In genomic region chr2:196354186-196354585, GRCh38 we compare ENCODE assay signal across 25 cellular contexts.
"Had no signal": no experiment of that assay in that cellular context is flagged by ENCODE, and none has a peak within 500 bp of the region (broad histone marks: within the 10 kb centered on the region; RNA-seq: fewer than 3 reads in every experiment).

No MANE protein-coding gene starts in this region.

- DNase-seq: dermis blood vessel endothelial cell; dorsolateral prefrontal cortex; effector CD4-positive, alpha-beta T cell; effector memory CD4-positive, alpha-beta T cell; erythroblast; foreskin keratinocyte; heart left ventricle; hypothalamus; immature natural killer cell; islet precursor cell; left cardiac atrium; left ventricle myocardium superior; lower lobe of right lung; mesendoderm; midbrain; naive thymus-derived CD4-positive, alpha-beta T cell had no signal

- H3K27ac ChIP-seq: coronary artery, dorsolateral prefrontal cortex, epithelial cell of prostate, foreskin keratinocyte, gastroesophageal sphincter, heart left ventricle, hepatocyte, left lung, lower lobe of right lung had no signal

- H3K27me3 ChIP-seq: dorsolateral prefrontal cortex, foreskin keratinocyte, gastroesophageal sphincter, heart left ventricle, hepatocyte, left lung had no signal

- H3K4me2 ChIP-seq: hepatocyte had no signal

- H3K4me1 ChIP-seq: foreskin keratinocyte, gastroesophageal sphincter, left lung, lower lobe of right lung had no signal

- H3K36me3 ChIP-seq: gastroesophageal sphincter, left lung, lower lobe of right lung had no signal

- H2AFZ ChIP-seq: hepatocyte had no signal

- H3K9me3 ChIP-seq: gastroesophageal sphincter had no signal

- ATAC-seq: esophagus mucosa; foreskin keratinocyte; gastroesophageal sphincter; heart left ventricle; left cardiac atrium; left lung; left ventricle myocardium superior; lower lobe of right lung; naive thymus-derived CD4-positive, alpha-beta T cell had no signal

- H3K79me2 ChIP-seq: hepatocyte had no signal

- FAIRE-seq: colon, endometrium, frontal cortex had no signal

- H3K4me3 ChIP-seq: coronary artery, dorsolateral prefrontal cortex, gastroesophageal sphincter, heart left ventricle, hepatocyte, left lung, lower lobe of right lung had no signal
